1 cellular context compared by ENCODE assay signal in genomic region chr3:198143545-198144137, GRCh38.
TF ChIP-seq lines count a peak whose summit lies in the region.
"Not testable (repeated sequence)": the region's sequence is repeated elsewhere in the genome, so short reads cannot be mapped to it uniquely, and the experiment has no call there.

No MANE protein-coding gene starts in this region.

TF ChIP-seq in K562, 482 proteins besides CTCF, POLR2A, EP300 and RAD21 (continued from another document):
- TF ChIP-seq PKNOX1 (IDR thresholded peaks at IDR 0.05) (peak; percentile 53), PBX2 (tag; conservative IDR thresholded peaks at IDR 0.05; ENCODE audit: low read depth) (0 out of 2 replicates have a peak, but pooled peaks have one; percentile 19), HDAC1 (IDR thresholded peaks at IDR 0.05) (peak in 1 of 2 experiments; percentile 49; a peak in 1 of 4 replicates)
- not testable (repeated sequence) for TF ChIP-seq PBX2 (CRISPR knock-in tag; IDR thresholded peaks at IDR 0.05; ENCODE audit: low read depth)
